In genomic region chr20:49853640-49854039, GRCh38 we compare ENCODE assay signal across 11 cellular contexts. TPM values are rescaled to one million over a fixed set of nuclear protein-coding genes. Genes with fewer than 3 reads are reported as not detected.
A peak's percentile ranks its signal among the peaks of the same experiment; 100 is the strongest.
DNase-seq lines count a peak whose midpoint lies in the region; TF ChIP-seq lines count a peak whose summit lies in the region.
"Had no signal": no experiment of that assay in that cellular context is flagged by ENCODE, and none has a peak within 500 bp of the region (broad histone marks: within the 10 kb centered on the region; RNA-seq: fewer than 3 reads in every experiment).

No MANE protein-coding gene starts in this region.

- H3K4me3 ChIP-seq in BE2C (ENCODE audit: low read depth, low read length) (no peak overlapping the region), mesodermal cell (ENCODE audit: extremely low read depth, insufficient read depth, low read length, poor library complexity, severe bottlenecking) (no peak overlapping the region)

- DNase-seq in BE2C (peak; percentile 86), NCI-H2107 (lab: John Stamatoyannopoulos, UW) (peak; percentile 32), cerebellum (ENCODE audit: low spot score) (peak; percentile 75), NCI-H1105 treated with DMSO at 0.1 percent for 48 hours (lab: John Stamatoyannopoulos, UW) (no peak), DMS79 treated with DMSO at 0.1 percent for 48 hours (lab: John Stamatoyannopoulos, UW) (no peak)
- no peak for DNase-seq in activated CD4-positive, alpha-beta T cell treated with anti-CD3 and anti-CD28 coated beads for 4 hours
- no peak for DNase-seq in activated CD4-positive, alpha-beta T cell treated with anti-CD3 and anti-CD28 coated beads, Interleukin-2, amount 50 U/mL, for 1 hour
- DNase-seq: stimulated activated naive CD4-positive, alpha-beta T cell; T-helper 9 cell had no signal

- H3K9me3 ChIP-seq in BE2C = no peaks in the 10 kb centered on the region
- no peaks in the 10 kb centered on the region for H3K9me3 ChIP-seq in mesodermal cell (ENCODE audit: control insufficient read depth, low read length)

- TF ChIP-seq CTCF in BE2C (IDR thresholded peaks at IDR 0.05; ENCODE audit: low read depth, low read length) = no peak

- H3K27me3 ChIP-seq in BE2C = no peaks in the 10 kb centered on the region

- WGBS in mesodermal cell (ENCODE audit: insufficient coverage in 2 of 2), 2 experiments = 45 to 48% methylated on average over 4 of the region's 5 CpGs

- H3K27ac ChIP-seq in mesodermal cell (ENCODE audit: low read depth, low read length, severe bottlenecking) = peak overlapping the region; percentile 23
- H3K27ac ChIP-seq: KMS-11 had no signal

- H3K36me3 ChIP-seq in BE2C = no peaks in the 10 kb centered on the region
- H3K36me3 ChIP-seq in mesodermal cell (ENCODE audit: control insufficient read depth, insufficient read depth, low read length) = peaks cover 53% of the 10 kb centered on the region

- H3K4me1 ChIP-seq in BE2C (peaks cover 40% of the 10 kb centered on the region), mesodermal cell (ENCODE audit: control insufficient read depth, insufficient read depth, low read length, poor library complexity, severe bottlenecking) (peaks cover 14% of the 10 kb centered on the region)

RNA-seq across cellular contexts. Expression of gene SLC9A8, which starts 41.0 kb away (rescaled TPM):
- polyA plus RNA-seq in BE2C (2012; ENCODE audit: insufficient read depth, insufficient read length, low read depth) = 4.5 TPM
- total RNA-seq in cerebellum = 8.7 TPM
- polyA plus RNA-seq in mesodermal cell (2013, experiment 1 of 2) = 6.8 TPM
- 5.9 TPM for polyA plus RNA-seq in mesodermal cell (2013, experiment 2 of 2)

Comparison
In these comparisons a context has a peak if more than half of its experiments do, and no peak if none do; other contexts are left out.
1. DNase-seq: peak in BE2C (single experiment), NCI-H2107 (single experiment) and cerebellum (single experiment); none in NCI-H1105 treated with DMSO at 0.1 percent for 48 hours (single experiment), DMS79 treated with DMSO at 0.1 percent for 48 hours (single experiment), activated CD4-positive, alpha-beta T cell treated with anti-CD3 and anti-CD28 coated beads for 4 hours (0 of 2) and activated CD4-positive, alpha-beta T cell treated with anti-CD3 and anti-CD28 coated beads, Interleukin-2, amount 50 U/mL, for 1 hour (single experiment).